ENCODE assay signal across 13 cellular contexts in genomic region chrX:47579537-47579936, GRCh38. TPM values are rescaled to one million over a fixed set of nuclear protein-coding genes. Genes with fewer than 3 reads are reported as not detected.
DNase-seq lines count a peak whose midpoint lies in the region; ATAC-seq, FAIRE-seq and TF ChIP-seq lines count a peak whose summit lies in the region.
"Had no signal": no experiment of that assay in that cellular context is flagged by ENCODE, and none has a peak within 500 bp of the region (broad histone marks: within the 10 kb centered on the region; RNA-seq: fewer than 3 reads in every experiment).

No MANE protein-coding gene starts in this region.

- peaks cover 41% of the 10 kb centered on the region for H3K4me1 Mint-ChIP-seq in activated CD4-positive, alpha-beta T cell treated with anti-CD3 and anti-CD28 coated beads, Interleukin-2, amount 10 ng/mL, durations not matched to agents 24 days and 14 days

- peak overlapping the region in 10 of 11 experiments; percentile 33 to 86 (median 60); a peak in 17 of 22 replicates for H3K4me2 ChIP-seq in BLaER1 treated with 17β-estradiol and CSF1 and Interleukin-3, amounts not matched to agents 10 nM and 100 nM

- peaks cover 0 to 37% (median 8%) of the 10 kb centered on the region in 11 experiments; a peak in 10 of 22 replicates for H3K27me3 ChIP-seq in BLaER1 treated with 17β-estradiol and CSF1 and Interleukin-3, amounts not matched to agents 10 nM and 100 nM
- H3K27me3 ChIP-seq: colonic mucosa had no signal

- H3K27me3 Mint-ChIP-seq in activated CD4-positive, alpha-beta T cell treated with anti-CD3 and anti-CD28 coated beads, Interleukin-2, amount 10 ng/mL, durations not matched to agents 24 days and 14 days: peaks cover 2% of the 10 kb centered on the region

- H3K4me3 Mint-ChIP-seq in activated CD4-positive, alpha-beta T cell treated with anti-CD3 and anti-CD28 coated beads, Interleukin-2, amount 10 ng/mL, durations not matched to agents 24 days and 14 days: peak overlapping the region; percentile 66
- H3K4me3 Mint-ChIP-seq: stimulated activated naive B cell treated with anti-CD40 and anti-IgM and Interleukin-4, amounts not matched to agents 10 μg/mL and 1 μg/mL and 100 μg/mL, for 72 hours had no signal

- peaks cover 0 to 15% (median 0%) of the 10 kb centered on the region in 11 experiments; a peak in 5 of 22 replicates for H4K20me1 ChIP-seq in BLaER1 treated with 17β-estradiol and CSF1 and Interleukin-3, amounts not matched to agents 10 nM and 100 nM

- intact Hi-C loops in activated CD4-positive, alpha-beta T cell treated with anti-CD3 and anti-CD28 coated beads, Interleukin-2, amount 10 ng/mL, durations not matched to agents 24 days and 14 days (cut with micrococcal nuclease): no loop called here

- H3K36me3 ChIP-seq in BLaER1 treated with 17β-estradiol and CSF1 and Interleukin-3, amounts not matched to agents 10 nM and 100 nM: peaks cover 0 to 4% (median 0%) of the 10 kb centered on the region in 11 experiments; a peak in 5 of 22 replicates
- H3K36me3 ChIP-seq: colonic mucosa, prostate gland, WERI-Rb-1 had no signal

- DNase-seq in GM18507 (ENCODE audit: extremely low spot score, insufficient read length, low read depth): no peak
- peak; percentile 65 for DNase-seq in activated CD4-positive, alpha-beta T cell treated with anti-CD3 and anti-CD28 coated beads, Interleukin-2, amount 10 ng/mL, durations not matched to agents 24 days and 14 days
- no peak for DNase-seq in left lobe of liver (ENCODE audit: low spot score)
- DNase-seq in D721Med (ENCODE audit: insufficient read length, low spot score): no peak
- DNase-seq in activated CD8-positive, alpha-beta memory T cell treated with anti-CD3 and anti-CD28 coated beads for 24 hours: no peak
- no peak for DNase-seq in GM19238 (ENCODE audit: insufficient read length, low spot score)
- DNase-seq: colonic mucosa; GDM1; stimulated activated naive B cell treated with anti-CD40 and anti-IgM and Interleukin-4, amounts not matched to agents 10 μg/mL and 1 μg/mL and 100 μg/mL, for 72 hours; WERI-Rb-1 had no signal

- TF ChIP-seq CTCF in D721Med (IDR thresholded peaks at IDR 0.05; ENCODE audit: insufficient read depth, missing control alignments): no peak

- H3K4me3 ChIP-seq in BLaER1 treated with 17β-estradiol and CSF1 and Interleukin-3, amounts not matched to agents 10 nM and 100 nM: peak overlapping the region in 1 of 10 experiments; percentile 21; a peak in 1 of 20 replicates
- H3K4me3 ChIP-seq: colonic mucosa, prostate gland had no signal

- H3K4me1 ChIP-seq in BLaER1 treated with 17β-estradiol and CSF1 and Interleukin-3, amounts not matched to agents 10 nM and 100 nM: peaks cover 53 to 79% (median 64%) of the 10 kb centered on the region in 10 experiments
- H3K4me1 ChIP-seq: colonic mucosa, prostate gland had no signal

- H3K9me3 Mint-ChIP-seq in activated CD4-positive, alpha-beta T cell treated with anti-CD3 and anti-CD28 coated beads, Interleukin-2, amount 10 ng/mL, durations not matched to agents 24 days and 14 days: no peaks in the 10 kb centered on the region
- H3K9me3 Mint-ChIP-seq: stimulated activated naive B cell treated with anti-CD40 and anti-IgM and Interleukin-4, amounts not matched to agents 10 μg/mL and 1 μg/mL and 100 μg/mL, for 72 hours had no signal

- peaks cover 6% of the 10 kb centered on the region for H3K36me3 Mint-ChIP-seq in activated CD4-positive, alpha-beta T cell treated with anti-CD3 and anti-CD28 coated beads, Interleukin-2, amount 10 ng/mL, durations not matched to agents 24 days and 14 days (ENCODE audit: low read depth)

- peak; percentile 78 for FAIRE-seq in GM18507 (lab: Jason Lieb, UNC)
- no peak for FAIRE-seq in D721Med (lab: Jason Lieb, UNC)

- H3K27ac ChIP-seq in BLaER1 treated with 17β-estradiol and CSF1 and Interleukin-3, amounts not matched to agents 10 nM and 100 nM: peak overlapping the region in 5 of 11 experiments; percentile 13 to 71 (median 48); a peak in 5 of 22 replicates
- H3K27ac ChIP-seq: colonic mucosa, prostate gland, WERI-Rb-1 had no signal

- ATAC-seq in left lobe of liver (peak; percentile 29), GM21423 (IDR thresholded peaks at IDR 0.05; ENCODE audit: unreplicated experiment) (no peak)

- no peaks in the 10 kb centered on the region for H3K9me3 ChIP-seq in BLaER1 treated with 17β-estradiol and CSF1 and Interleukin-3, amounts not matched to agents 10 nM and 100 nM (replicated peaks in 1 of 11)
- H3K9me3 ChIP-seq: colonic mucosa, prostate gland had no signal

- peak overlapping the region in 2 of 11 experiments; percentile 39 to 44; a peak in 2 of 22 replicates for H3K9ac ChIP-seq in BLaER1 treated with 17β-estradiol and CSF1 and Interleukin-3, amounts not matched to agents 10 nM and 100 nM

- H3K27ac Mint-ChIP-seq in activated CD4-positive, alpha-beta T cell treated with anti-CD3 and anti-CD28 coated beads, Interleukin-2, amount 10 ng/mL, durations not matched to agents 24 days and 14 days: peak overlapping the region; percentile 67
- H3K27ac Mint-ChIP-seq: stimulated activated naive B cell treated with anti-CD40 and anti-IgM and Interleukin-4, amounts not matched to agents 10 μg/mL and 1 μg/mL and 100 μg/mL, for 72 hours had no signal

RNA-seq across cellular contexts. Expression of gene TIMP1, which starts 2.7 kb away (rescaled TPM):
- total RNA-seq in activated CD4-positive, alpha-beta T cell treated with anti-CD3 and anti-CD28 coated beads, Interleukin-2, amount 10 ng/mL, durations not matched to agents 24 days and 14 days: 65.2 and 65.6 TPM in 2 replicates
- 102 TPM for total RNA-seq in left lobe of liver

RNA-seq across cellular contexts. Expression of gene ARAF, which starts 18.5 kb away (rescaled TPM):
- total RNA-seq in activated CD4-positive, alpha-beta T cell treated with anti-CD3 and anti-CD28 coated beads, Interleukin-2, amount 10 ng/mL, durations not matched to agents 24 days and 14 days: 77.3 and 78.9 TPM in 2 replicates
- total RNA-seq in left lobe of liver: 66.9 TPM

RNA-seq across cellular contexts. Expression of gene SYN1, which starts 40.1 kb away (rescaled TPM):
- total RNA-seq in activated CD4-positive, alpha-beta T cell treated with anti-CD3 and anti-CD28 coated beads, Interleukin-2, amount 10 ng/mL, durations not matched to agents 24 days and 14 days: 0.49 and 0.54 TPM in 2 replicates
- total RNA-seq in left lobe of liver: 0.15 TPM

RNA-seq across cellular contexts. Expression of gene CFP, which starts 50.2 kb away (rescaled TPM):
- 4.0 and 4.4 TPM in 2 replicates for total RNA-seq in activated CD4-positive, alpha-beta T cell treated with anti-CD3 and anti-CD28 coated beads, Interleukin-2, amount 10 ng/mL, durations not matched to agents 24 days and 14 days
- 13.8 TPM for total RNA-seq in left lobe of liver
